1 cellular context compared by ENCODE assay signal in genomic region chr6:110881929-110882629, GRCh38.
TF ChIP-seq lines count a peak whose summit lies in the region.

No MANE protein-coding gene starts in this region.

TF ChIP-seq in SK-N-SH treated with all-trans-retinoic acid at 6 μM for 48 hours, 23 proteins besides CTCF, POLR2A, EP300 and RAD21 (continued from another document):
- TF ChIP-seq, protein P1, sequence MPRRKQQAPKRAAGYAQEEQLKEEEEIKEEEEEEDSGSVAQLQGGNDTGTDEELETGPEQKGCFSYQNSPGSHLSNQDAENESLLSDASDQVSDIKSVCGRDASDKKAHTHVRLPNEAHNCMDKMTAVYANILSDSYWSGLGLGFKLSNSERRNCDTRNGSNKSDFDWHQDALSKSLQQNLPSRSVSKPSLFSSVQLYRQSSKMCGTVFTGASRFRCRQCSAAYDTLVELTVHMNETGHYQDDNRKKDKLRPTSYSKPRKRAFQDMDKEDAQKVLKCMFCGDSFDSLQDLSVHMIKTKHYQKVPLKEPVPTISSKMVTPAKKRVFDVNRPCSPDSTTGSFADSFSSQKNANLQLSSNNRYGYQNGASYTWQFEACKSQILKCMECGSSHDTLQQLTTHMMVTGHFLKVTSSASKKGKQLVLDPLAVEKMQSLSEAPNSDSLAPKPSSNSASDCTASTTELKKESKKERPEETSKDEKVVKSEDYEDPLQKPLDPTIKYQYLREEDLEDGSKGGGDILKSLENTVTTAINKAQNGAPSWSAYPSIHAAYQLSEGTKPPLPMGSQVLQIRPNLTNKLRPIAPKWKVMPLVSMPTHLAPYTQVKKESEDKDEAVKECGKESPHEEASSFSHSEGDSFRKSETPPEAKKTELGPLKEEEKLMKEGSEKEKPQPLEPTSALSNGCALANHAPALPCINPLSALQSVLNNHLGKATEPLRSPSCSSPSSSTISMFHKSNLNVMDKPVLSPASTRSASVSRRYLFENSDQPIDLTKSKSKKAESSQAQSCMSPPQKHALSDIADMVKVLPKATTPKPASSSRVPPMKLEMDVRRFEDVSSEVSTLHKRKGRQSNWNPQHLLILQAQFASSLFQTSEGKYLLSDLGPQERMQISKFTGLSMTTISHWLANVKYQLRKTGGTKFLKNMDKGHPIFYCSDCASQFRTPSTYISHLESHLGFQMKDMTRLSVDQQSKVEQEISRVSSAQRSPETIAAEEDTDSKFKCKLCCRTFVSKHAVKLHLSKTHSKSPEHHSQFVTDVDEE (CRISPR knock-in tag; IDR thresholded peaks at IDR 0.05): no peak
- TF ChIP-seq ZC3H10 (CRISPR knock-in tag; IDR thresholded peaks at IDR 0.05): no peak
- no peak for TF ChIP-seq ESRRG (CRISPR knock-in tag; IDR thresholded peaks at IDR 0.05)
- no peak for TF ChIP-seq CSDC2 (CRISPR knock-in tag; IDR thresholded peaks at IDR 0.05)
- no peak for TF ChIP-seq ZFP3 (CRISPR knock-in tag; IDR thresholded peaks at IDR 0.05)
- TF ChIP-seq, protein P2, sequence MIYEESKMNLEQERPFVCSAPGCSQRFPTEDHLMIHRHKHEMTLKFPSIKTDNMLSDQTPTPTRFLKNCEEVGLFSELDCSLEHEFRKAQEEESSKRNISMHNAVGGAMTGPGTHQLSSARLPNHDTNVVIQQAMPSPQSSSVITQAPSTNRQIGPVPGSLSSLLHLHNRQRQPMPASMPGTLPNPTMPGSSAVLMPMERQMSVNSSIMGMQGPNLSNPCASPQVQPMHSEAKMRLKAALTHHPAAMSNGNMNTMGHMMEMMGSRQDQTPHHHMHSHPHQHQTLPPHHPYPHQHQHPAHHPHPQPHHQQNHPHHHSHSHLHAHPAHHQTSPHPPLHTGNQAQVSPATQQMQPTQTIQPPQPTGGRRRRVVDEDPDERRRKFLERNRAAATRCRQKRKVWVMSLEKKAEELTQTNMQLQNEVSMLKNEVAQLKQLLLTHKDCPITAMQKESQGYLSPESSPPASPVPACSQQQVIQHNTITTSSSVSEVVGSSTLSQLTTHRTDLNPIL (CRISPR knock-in tag; IDR thresholded peaks at IDR 0.05; ENCODE audit: low read depth): no peak
- TF ChIP-seq TCF4 (CRISPR knock-in tag; IDR thresholded peaks at IDR 0.05; ENCODE audit: borderline replicate concordance): no peak
- no peak for TF ChIP-seq ZNF70 (CRISPR knock-in tag; IDR thresholded peaks at IDR 0.05)
- TF ChIP-seq, protein P3, sequence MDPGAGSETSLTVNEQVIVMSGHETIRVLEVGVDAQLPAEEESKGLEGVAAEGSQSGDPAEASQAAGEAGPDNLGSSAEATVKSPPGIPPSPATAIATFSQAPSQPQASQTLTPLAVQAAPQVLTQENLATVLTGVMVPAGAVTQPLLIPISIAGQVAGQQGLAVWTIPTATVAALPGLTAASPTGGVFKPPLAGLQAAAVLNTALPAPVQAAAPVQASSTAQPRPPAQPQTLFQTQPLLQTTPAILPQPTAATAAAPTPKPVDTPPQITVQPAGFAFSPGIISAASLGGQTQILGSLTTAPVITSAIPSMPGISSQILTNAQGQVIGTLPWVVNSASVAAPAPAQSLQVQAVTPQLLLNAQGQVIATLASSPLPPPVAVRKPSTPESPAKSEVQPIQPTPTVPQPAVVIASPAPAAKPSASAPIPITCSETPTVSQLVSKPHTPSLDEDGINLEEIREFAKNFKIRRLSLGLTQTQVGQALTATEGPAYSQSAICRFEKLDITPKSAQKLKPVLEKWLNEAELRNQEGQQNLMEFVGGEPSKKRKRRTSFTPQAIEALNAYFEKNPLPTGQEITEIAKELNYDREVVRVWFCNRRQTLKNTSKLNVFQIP (CRISPR knock-in tag; IDR thresholded peaks at IDR 0.05; ENCODE audit: borderline replicate concordance, low read depth): no peak
- TF ChIP-seq BACH2 (CRISPR knock-in tag; IDR thresholded peaks at IDR 0.05; ENCODE audit: borderline replicate concordance): no peak
- TF ChIP-seq, protein P4, sequence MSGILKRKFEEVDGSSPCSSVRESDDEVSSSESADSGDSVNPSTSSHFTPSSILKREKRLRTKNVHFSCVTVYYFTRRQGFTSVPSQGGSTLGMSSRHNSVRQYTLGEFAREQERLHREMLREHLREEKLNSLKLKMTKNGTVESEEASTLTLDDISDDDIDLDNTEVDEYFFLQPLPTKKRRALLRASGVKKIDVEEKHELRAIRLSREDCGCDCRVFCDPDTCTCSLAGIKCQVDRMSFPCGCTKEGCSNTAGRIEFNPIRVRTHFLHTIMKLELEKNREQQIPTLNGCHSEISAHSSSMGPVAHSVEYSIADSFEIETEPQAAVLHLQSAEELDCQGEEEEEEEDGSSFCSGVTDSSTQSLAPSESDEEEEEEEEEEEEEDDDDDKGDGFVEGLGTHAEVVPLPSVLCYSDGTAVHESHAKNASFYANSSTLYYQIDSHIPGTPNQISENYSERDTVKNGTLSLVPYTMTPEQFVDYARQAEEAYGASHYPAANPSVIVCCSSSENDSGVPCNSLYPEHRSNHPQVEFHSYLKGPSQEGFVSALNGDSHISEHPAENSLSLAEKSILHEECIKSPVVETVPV (CRISPR knock-in tag; IDR thresholded peaks at IDR 0.05): no peak
- TF ChIP-seq PPARA (CRISPR knock-in tag; IDR thresholded peaks at IDR 0.05; ENCODE audit: borderline replicate concordance): no peak
- TF ChIP-seq ZNF565 (CRISPR knock-in tag; conservative IDR thresholded peaks at IDR 0.05; ENCODE audit: low read depth): no peak
- TF ChIP-seq TOX (CRISPR knock-in tag; IDR thresholded peaks at IDR 0.05; ENCODE audit: borderline replicate concordance): no peak
- no peak for TF ChIP-seq ARNTL (CRISPR knock-in tag; IDR thresholded peaks at IDR 0.05; ENCODE audit: borderline replicate concordance, low read depth)
